9 cellular contexts compared by ENCODE assay signal in the genomic region with DNA sequence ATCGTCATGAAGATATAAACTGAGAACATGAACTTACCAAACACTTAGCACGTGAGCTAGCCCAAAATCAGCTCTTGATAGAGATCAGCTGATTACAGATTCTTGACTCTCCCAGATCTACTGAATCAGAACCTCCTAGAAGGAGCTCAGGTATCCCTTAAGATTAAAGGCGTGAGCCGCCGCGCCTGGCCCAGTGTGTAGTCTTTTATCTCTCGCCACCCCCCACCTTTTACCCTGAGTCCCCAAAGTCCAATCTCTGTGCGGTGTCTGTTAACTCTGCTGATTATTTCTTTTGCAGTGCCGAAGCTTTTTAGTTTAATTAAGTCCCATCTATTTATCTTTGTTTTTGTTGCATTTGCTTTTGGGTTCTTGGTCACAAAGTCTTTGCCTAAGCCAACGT. TPM values are rescaled to one million over a fixed set of nuclear protein-coding genes. Genes with fewer than 3 reads are reported as not detected.
A peak's percentile ranks its signal among the peaks of the same experiment; 100 is the strongest.
DNase-seq lines count a peak whose midpoint lies in the region; ATAC-seq and TF ChIP-seq lines count a peak whose summit lies in the region.
"Had no signal": no experiment of that assay in that cellular context is flagged by ENCODE, and none has a peak within 500 bp of the region (broad histone marks: within the 10 kb centered on the region; RNA-seq: fewer than 3 reads in every experiment).

No MANE protein-coding gene starts in this region.

- H3K4me3 ChIP-seq in HCT116 (replicated peaks in 1 of 2; ENCODE audit: low read depth in 1 of 2, low read length in 2 of 2): no peak overlapping the region
- no peak overlapping the region for H3K4me3 ChIP-seq in aorta (ENCODE audit: low read length in 2 of 2)

- no peaks in the 10 kb centered on the region for H3K9me2 ChIP-seq in HCT116 (ENCODE audit: insufficient read depth)

- TF ChIP-seq RAD21 in HCT116 (IDR thresholded peaks at IDR 0.05; ENCODE audit: low read depth): no peak

- no peak for DNase-seq in CD4-positive, alpha-beta T cell
- DNase-seq in HCT116 (ENCODE audit: low read depth, low spot score) (no peak), natural killer cell (no peak), NCI-H1105 (lab: John Stamatoyannopoulos, UW) (no peak), SIG-M5 (lab: John Stamatoyannopoulos, UW) (no peak), activated gamma-delta T cell (lab: John Stamatoyannopoulos, UW) (no peak), aorta (no peak)
- no peak for DNase-seq in activated naive CD8-positive, alpha-beta T cell treated with anti-CD3 and anti-CD28 coated beads for 36 hours
- DNase-seq: stimulated activated CD4-positive, alpha-beta T cell treated with anti-CD3 and anti-CD28 coated beads, Interleukin-12 subunit alpha, Interleukin-12 subunit beta, amount 100 ng/mL, for 4 hours had no signal

- H3K27me3 Mint-ChIP-seq in CD4-positive, alpha-beta T cell: no peaks in the 10 kb centered on the region
- H3K27me3 Mint-ChIP-seq in activated naive CD8-positive, alpha-beta T cell treated with anti-CD3 and anti-CD28 coated beads for 36 hours: no peaks in the 10 kb centered on the region
- H3K27me3 Mint-ChIP-seq in natural killer cell (ENCODE audit: low read depth in 2 of 2): no peaks in the 10 kb centered on the region

- CTCF ChIA-PET in CD4-positive, alpha-beta T cell (lab: Charles Lee): no interaction called here
- CTCF ChIA-PET in HCT116 (lab: Charles Lee): no interaction called here

- POLR2A ChIA-PET in CD4-positive, alpha-beta T cell (lab: Charles Lee): interaction anchor here (0.6 kb wide), 1 partner anchor 369 kb away, joined by 3 read pairs; no protein-coding TSS in a partner anchor
- POLR2A ChIA-PET in HCT116 (lab: Charles Lee): no interaction called here

- peak overlapping the region; percentile 76 for H3K27ac Mint-ChIP-seq in CD4-positive, alpha-beta T cell
- no peak overlapping the region for H3K27ac Mint-ChIP-seq in activated naive CD8-positive, alpha-beta T cell treated with anti-CD3 and anti-CD28 coated beads for 36 hours
- no peak overlapping the region for H3K27ac Mint-ChIP-seq in natural killer cell

- no peak overlapping the region for H3K9ac ChIP-seq in HCT116 (ENCODE audit: low read length)

- H4K20me1 ChIP-seq in HCT116 (ENCODE audit: insufficient read depth): no peaks in the 10 kb centered on the region

- H3K4me1 ChIP-seq in HCT116 (ENCODE audit: control insufficient read depth in 1 of 2, insufficient read depth in 2 of 2, low read length in 2 of 2) (peaks cover 0 to 26% of the 10 kb centered on the region in 2 experiments; a peak in 2 of 4 replicates), aorta (ENCODE audit: control insufficient read depth in 1 of 2, insufficient read depth in 2 of 2, low read length in 2 of 2) (peaks cover 0 to 1% of the 10 kb centered on the region in 2 donors)

- peaks cover 43% of the 10 kb centered on the region for H3K4me1 Mint-ChIP-seq in CD4-positive, alpha-beta T cell (ENCODE audit: low read depth)
- H3K4me1 Mint-ChIP-seq in activated naive CD8-positive, alpha-beta T cell treated with anti-CD3 and anti-CD28 coated beads for 36 hours: peaks cover 24% of the 10 kb centered on the region
- H3K4me1 Mint-ChIP-seq in natural killer cell: peaks cover 13 to 30% of the 10 kb centered on the region in 2 donors

- H3K27ac ChIP-seq in CD4-positive, alpha-beta T cell (ENCODE audit: low read depth, low read length): no peak overlapping the region
- H3K27ac ChIP-seq in HCT116 (ENCODE audit: low read depth, low read length) (no peak overlapping the region), aorta (ENCODE audit: low read depth in 1 of 2, low read length in 2 of 2) (no peak overlapping the region)

- WGBS in aorta, 2 donors: 83 to 89% methylated on average over 10 of the region's 10 CpGs

- intact Hi-C loops in CD4-positive, alpha-beta T cell (cut with DNase I, micrococcal nuclease): loop anchor here in 1 of 2 experiments (10.0 kb wide), 2 partner anchors 460 to 1970 kb away; a partner anchor contains a TSS
- intact Hi-C loops in HCT116 (cut with micrococcal nuclease) (no loop called here), natural killer cell (cut with micrococcal nuclease) (loop anchor here (2.0 kb wide), 1 partner anchor 146 kb away; no protein-coding TSS in a partner anchor), aorta (cut with DNase I) (loop anchor here in 1 of 2 donors (2.0 to 10.0 kb wide), 2 partner anchors 84 to 290 kb away; a partner anchor contains a TSS)

- RAD21 ChIA-PET in HCT116 (lab: Charles Lee; ENCODE audit: low non-redundant PET in 1 of 2, low total read pairs in 2 of 2, uncharacterized antibody in 2 of 2, unreplicated experiment in 2 of 2): no interaction called here

- H3K36me3 Mint-ChIP-seq in CD4-positive, alpha-beta T cell (ENCODE audit: low read depth): peaks cover 22% of the 10 kb centered on the region
- H3K36me3 Mint-ChIP-seq in activated naive CD8-positive, alpha-beta T cell treated with anti-CD3 and anti-CD28 coated beads for 36 hours: peaks cover 4% of the 10 kb centered on the region
- H3K36me3 Mint-ChIP-seq in natural killer cell: no peaks in the 10 kb centered on the region

- no peaks in the 10 kb centered on the region for H3K9me3 Mint-ChIP-seq in CD4-positive, alpha-beta T cell
- H3K9me3 Mint-ChIP-seq in activated naive CD8-positive, alpha-beta T cell treated with anti-CD3 and anti-CD28 coated beads for 36 hours: no peaks in the 10 kb centered on the region
- H3K9me3 Mint-ChIP-seq in natural killer cell: no peaks in the 10 kb centered on the region

- TF ChIP-seq CTCF in CD4-positive, alpha-beta T cell (IDR thresholded peaks at IDR 0.05): no peak
- TF ChIP-seq CTCF in HCT116 (IDR thresholded peaks at IDR 0.05 in 2 of 3, conservative IDR thresholded peaks at IDR 0.05 in 1 of 3; ENCODE audit: borderline replicate concordance in 1 of 3, insufficient read depth in 1 of 3, low read depth in 2 of 3, low read length in 2 of 3) (no peak), natural killer cell (IDR thresholded peaks at IDR 0.05) (no peak)

- ATAC-seq in CD4-positive, alpha-beta T cell (ENCODE audit: poor library complexity): no peak
- no peak for ATAC-seq in HCT116
- no peak for ATAC-seq in natural killer cell
- ATAC-seq in aorta (ENCODE audit: low FRiP score): no peak

- H3K36me3 ChIP-seq in HCT116 (ENCODE audit: control insufficient read depth in 1 of 2, insufficient read depth in 2 of 2, low read length in 2 of 2): no peaks in the 10 kb centered on the region; a peak in 1 of 4 replicates
- H3K36me3 ChIP-seq in aorta (ENCODE audit: control insufficient read depth in 1 of 2, insufficient read depth in 2 of 2, low read length in 1 of 2): no peaks in the 10 kb centered on the region

- TF ChIP-seq POLR2A in HCT116 (IDR thresholded peaks at IDR 0.05; ENCODE audit: borderline replicate concordance, extremely low read depth, insufficient read depth, insufficient read length): no peak

- no peaks in the 10 kb centered on the region for H3K27me3 ChIP-seq in CD4-positive, alpha-beta T cell (ENCODE audit: control insufficient read depth, insufficient read depth, low read length)
- H3K27me3 ChIP-seq in HCT116 (ENCODE audit: insufficient read depth, low read length): no peaks in the 10 kb centered on the region
- H3K27me3 ChIP-seq in aorta (ENCODE audit: control insufficient read depth in 1 of 2, insufficient read depth in 2 of 2, low read length in 1 of 2): no peaks in the 10 kb centered on the region

- no peak overlapping the region for H2AFZ ChIP-seq in HCT116 (ENCODE audit: low read depth, low read length, poor library complexity, severe bottlenecking)

- BruUV-seq in HCT116 (replicated peaks; lab: Mats Ljungman, UMichigan): no TSS peak

- H3K4me2 ChIP-seq in HCT116 (ENCODE audit: low read length): peak overlapping the region; percentile 89

- H3K79me2 ChIP-seq in HCT116 (ENCODE audit: insufficient read depth, low read length): peaks cover 34% of the 10 kb centered on the region

- no peaks in the 10 kb centered on the region for H3K9me3 ChIP-seq in CD4-positive, alpha-beta T cell (ENCODE audit: control insufficient read depth, low read length)
- H3K9me3 ChIP-seq in HCT116 (ENCODE audit: control insufficient read depth in 1 of 2, insufficient read depth in 1 of 2, low read depth in 1 of 2, low read length in 2 of 2) (no peaks in the 10 kb centered on the region), aorta (ENCODE audit: control insufficient read depth, low read length) (no peaks in the 10 kb centered on the region)

- peak overlapping the region; percentile 93 for H3K4me3 Mint-ChIP-seq in CD4-positive, alpha-beta T cell
- peak overlapping the region; percentile 79 for H3K4me3 Mint-ChIP-seq in activated naive CD8-positive, alpha-beta T cell treated with anti-CD3 and anti-CD28 coated beads for 36 hours
- H3K4me3 Mint-ChIP-seq in natural killer cell: peak overlapping the region; percentile 65

TF ChIP-seq in HCT116, 20 proteins besides CTCF, POLR2A, EP300 and RAD21 (continues in another document):
- TF ChIP-seq CBX3 (IDR thresholded peaks at IDR 0.05; ENCODE audit: low read depth) (no peak), SP1 (IDR thresholded peaks at IDR 0.05; ENCODE audit: low read depth) (no peak), YY1 (IDR thresholded peaks at IDR 0.05; ENCODE audit: extremely low read depth, insufficient replicate concordance, low read depth, low read length) (no peak), EZH2 (IDR thresholded peaks at IDR 0.05) (no peak), CEBPB (IDR thresholded peaks at IDR 0.05; ENCODE audit: low read depth) (no peak), ELF1 (IDR thresholded peaks at IDR 0.05; ENCODE audit: borderline replicate concordance, low read depth) (no peak), ZNF274 (IDR thresholded peaks at IDR 0.05; ENCODE audit: low read depth, low read length) (no peak)
- TF ChIP-seq, protein P1, sequence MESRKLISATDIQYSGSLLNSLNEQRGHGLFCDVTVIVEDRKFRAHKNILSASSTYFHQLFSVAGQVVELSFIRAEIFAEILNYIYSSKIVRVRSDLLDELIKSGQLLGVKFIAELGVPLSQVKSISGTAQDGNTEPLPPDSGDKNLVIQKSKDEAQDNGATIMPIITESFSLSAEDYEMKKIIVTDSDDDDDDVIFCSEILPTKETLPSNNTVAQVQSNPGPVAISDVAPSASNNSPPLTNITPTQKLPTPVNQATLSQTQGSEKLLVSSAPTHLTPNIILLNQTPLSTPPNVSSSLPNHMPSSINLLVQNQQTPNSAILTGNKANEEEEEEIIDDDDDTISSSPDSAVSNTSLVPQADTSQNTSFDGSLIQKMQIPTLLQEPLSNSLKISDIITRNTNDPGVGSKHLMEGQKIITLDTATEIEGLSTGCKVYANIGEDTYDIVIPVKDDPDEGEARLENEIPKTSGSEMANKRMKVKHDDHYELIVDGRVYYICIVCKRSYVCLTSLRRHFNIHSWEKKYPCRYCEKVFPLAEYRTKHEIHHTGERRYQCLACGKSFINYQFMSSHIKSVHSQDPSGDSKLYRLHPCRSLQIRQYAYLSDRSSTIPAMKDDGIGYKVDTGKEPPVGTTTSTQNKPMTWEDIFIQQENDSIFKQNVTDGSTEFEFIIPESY (IDR thresholded peaks at IDR 0.05; ENCODE audit: extremely low read depth, insufficient replicate concordance, low read length): no peak

RNA-seq across cellular contexts. Expression of a gene that starts 1.1 kb away (rescaled TPM):
- total RNA-seq in CD4-positive, alpha-beta T cell: 10 to 100 TPM; 16.0 to 16.1 TPM
- 32.6 TPM for total RNA-seq in HCT116 (2021; ENCODE audit: unreplicated experiment)
- polyA plus RNA-seq in HCT116 (2012): 20.6 and 29.2 TPM in 2 replicates
- total RNA-seq in activated naive CD8-positive, alpha-beta T cell treated with anti-CD3 and anti-CD28 coated beads for 36 hours: 10 to 100 TPM; 15.1 to 17.9 TPM
- total RNA-seq in natural killer cell: 10 to 100 TPM; 12.6 to 20.2 (median 19.5) TPM
- 10 to 100 TPM; 53.0 to 56.6 TPM for total RNA-seq in aorta
- polyA plus RNA-seq in aorta: 10 to 100 TPM; 21.4 to 31.6 TPM
